ENCODE assay signal across 8 cellular contexts in the genomic region with DNA sequence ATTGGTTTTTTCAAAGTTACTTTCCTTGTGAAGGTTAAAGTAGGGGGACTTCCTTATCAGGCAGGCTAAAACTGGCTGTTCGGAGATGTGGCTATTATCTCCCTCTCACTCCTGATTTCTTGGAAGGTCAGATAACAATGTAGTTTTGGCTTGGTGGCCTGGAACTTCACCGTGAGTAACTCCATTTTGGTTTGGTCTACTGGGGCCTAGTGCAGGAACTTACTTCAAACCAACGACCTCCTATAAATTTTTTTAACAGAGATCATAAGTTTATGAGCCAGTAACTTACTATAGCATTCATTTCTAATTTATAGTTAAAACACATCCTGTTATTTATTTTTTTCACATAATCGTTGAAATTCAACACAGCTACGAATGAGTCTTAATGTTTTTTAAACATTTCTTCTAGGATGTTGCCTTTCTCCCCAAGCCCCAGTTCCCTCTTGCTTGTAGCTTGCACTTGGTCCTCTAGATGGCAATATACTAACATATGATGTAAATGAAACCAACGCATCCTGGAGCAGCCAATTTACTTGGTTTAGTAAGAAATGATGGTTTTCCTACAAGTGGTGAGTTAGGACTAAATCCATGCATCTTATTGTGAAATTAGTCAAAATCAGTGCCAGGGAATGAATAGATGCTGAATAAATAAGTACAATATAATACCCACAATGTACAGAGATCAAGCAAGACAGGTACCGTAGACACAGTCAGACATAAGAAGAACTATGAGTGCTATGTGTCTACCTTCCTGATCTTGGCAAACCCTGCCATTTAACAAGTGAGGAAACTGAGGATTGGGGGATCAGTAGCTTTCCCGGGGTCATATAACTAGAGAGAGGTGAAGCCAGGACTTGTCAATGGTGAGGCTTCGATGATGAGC. TPM values are rescaled to one million over a fixed set of nuclear protein-coding genes. Genes with fewer than 3 reads are reported as not detected.
DNase-seq lines count a peak whose midpoint lies in the region; ATAC-seq and TF ChIP-seq lines count a peak whose summit lies in the region.
"Not testable (repeated sequence)": the region's sequence is repeated elsewhere in the genome, so short reads cannot be mapped to it uniquely, and the experiment has no call there.

No MANE protein-coding gene starts in this region.

- POLR2A ChIA-PET in Caco-2 (lab: Charles Lee), result not testable (repeated sequence)

- H3K27me3 ChIP-seq in Caco-2 (replicated peaks; ENCODE audit: control insufficient read depth, insufficient read depth, low read length); adrenal gland: not testable (repeated sequence)

- H3K36me3 Mint-ChIP-seq in Caco-2 (ENCODE audit: insufficient read depth, unreplicated experiment); HFFc6 (ENCODE audit: low read depth); stimulated activated effector memory CD8-positive, alpha-beta T cell treated with anti-CD3 and anti-CD28 coated beads, Interleukin-12 subunit alpha, Interleukin-12 subunit beta, amount 100 ng/mL, for 72 hours: not testable (repeated sequence)

- not testable (repeated sequence) for H3K27ac ChIP-seq in adrenal gland

- CTCF ChIA-PET in Caco-2 (lab: Charles Lee), result not testable (repeated sequence)

- not testable (repeated sequence) for H3K4me1 Mint-ChIP-seq in Caco-2 (ENCODE audit: low read depth, unreplicated experiment); HFFc6 (ENCODE audit: low read depth); stimulated activated effector memory CD8-positive, alpha-beta T cell treated with anti-CD3 and anti-CD28 coated beads, Interleukin-12 subunit alpha, Interleukin-12 subunit beta, amount 100 ng/mL, for 72 hours

- TF ChIP-seq CTCF in Caco-2 (IDR thresholded peaks at IDR 0.05; ENCODE audit: insufficient read depth in 1 of 2, low read depth in 1 of 2, low read length in 1 of 2, severe bottlenecking in 1 of 2, unreplicated experiment in 1 of 2) (peak; percentile 46 to 49), HFFc6 (IDR thresholded peaks at IDR 0.05) (peak; percentile 81), adrenal gland (IDR thresholded peaks at IDR 0.05) (peak; percentile 43 to 68 (median 54)), foreskin fibroblast (IDR thresholded peaks at IDR 0.05; ENCODE audit: low read depth, low read length) (peak; percentile 40)

- not testable (repeated sequence) for H3K4me3 ChIP-seq in Caco-2 (ENCODE audit: low read depth, low read length); adrenal gland; foreskin fibroblast (ENCODE audit: low read depth in 1 of 2, low read length in 2 of 2)

- H3K9me3 Mint-ChIP-seq in Caco-2 (ENCODE audit: unreplicated experiment); HFFc6; stimulated activated effector memory CD8-positive, alpha-beta T cell treated with anti-CD3 and anti-CD28 coated beads, Interleukin-12 subunit alpha, Interleukin-12 subunit beta, amount 100 ng/mL, for 72 hours: not testable (repeated sequence)

- not testable (repeated sequence) for H3K4me1 ChIP-seq in Caco-2; adrenal gland (replicated peaks in 1 of 2)

- not testable (repeated sequence) for H3K27ac Mint-ChIP-seq in Caco-2 (ENCODE audit: unreplicated experiment); HFFc6; stimulated activated effector memory CD8-positive, alpha-beta T cell treated with anti-CD3 and anti-CD28 coated beads, Interleukin-12 subunit alpha, Interleukin-12 subunit beta, amount 100 ng/mL, for 72 hours

- BruUV-seq in Caco-2 (replicated peaks; lab: Mats Ljungman, UMichigan), result not testable (repeated sequence)

- not testable (repeated sequence) for TF ChIP-seq POLR2A in adrenal gland (IDR thresholded peaks at IDR 0.05)

- intact Hi-C loops in Caco-2 (cut with micrococcal nuclease; ENCODE audit: unreplicated experiment), result loop anchor here (10.0 kb wide), 1 partner anchor 148 kb away; no protein-coding TSS in a partner anchor
- intact Hi-C loops in adrenal gland (cut with DNase I), result not testable (repeated sequence)

- not testable (repeated sequence) for H3K9me3 ChIP-seq in Caco-2; adrenal gland (replicated peaks in 1 of 3)

- H3K27me3 Mint-ChIP-seq in Caco-2 (ENCODE audit: insufficient read depth, unreplicated experiment); HFFc6 (ENCODE audit: insufficient read depth): not testable (repeated sequence)

- peak; percentile 67 for ATAC-seq in stimulated activated effector memory CD8-positive, alpha-beta T cell treated with anti-CD3 and anti-CD28 coated beads, Interleukin-12 subunit alpha, Interleukin-12 subunit beta, amount 100 ng/mL, for 72 hours

- 43 to 50% (median 49%) methylated on average over 8 to 9 of the region's 9 CpGs for WGBS in adrenal gland, 4 donors

- DNase-seq in Caco-2, result peak; percentile 58 to 67
- DNase-seq in HFFc6, result peak; percentile 78
- peak; percentile 32 for DNase-seq in NCI-H226
- peak in 4 of 5 donors; percentile 6 to 67 (median 35) for DNase-seq in T-helper 1 cell
- peak; percentile 32 to 64 (median 55) for DNase-seq in adrenal gland
- peak; percentile 55 to 79 for DNase-seq in foreskin fibroblast
- peak; percentile 58 for DNase-seq in mucosa of gallbladder (ENCODE audit: low spot score)
- DNase-seq in stimulated activated effector memory CD8-positive, alpha-beta T cell treated with anti-CD3 and anti-CD28 coated beads, Interleukin-12 subunit alpha, Interleukin-12 subunit beta, amount 100 ng/mL, for 72 hours (ENCODE audit: low spot score in 2 of 2), result not testable (repeated sequence)

- H3K4me3 Mint-ChIP-seq in Caco-2 (ENCODE audit: unreplicated experiment); HFFc6; stimulated activated effector memory CD8-positive, alpha-beta T cell treated with anti-CD3 and anti-CD28 coated beads, Interleukin-12 subunit alpha, Interleukin-12 subunit beta, amount 100 ng/mL, for 72 hours: not testable (repeated sequence)

- H3K36me3 ChIP-seq in Caco-2 (ENCODE audit: control insufficient read depth, insufficient read depth, low read length); adrenal gland (replicated peaks in 1 of 2): not testable (repeated sequence)

RNA-seq across cellular contexts. Expression of gene TVP23B, which starts 35.7 kb away (rescaled TPM):
- 29.1 and 33.0 TPM in 2 replicates for total RNA-seq in Caco-2 (2022)
- total RNA-seq in HFFc6 (2021; fragmentation: NEBNext Ultra II Directional; extraction: Animal tissue kit (Norgen Biotek cat#: 25700)), result 10 to 100 TPM; 50.0 to 65.2 (median 59.6) TPM
- 10 to 100 TPM; 33.0 to 68.5 (median 47.6) TPM for total RNA-seq in adrenal gland
- polyA plus RNA-seq in adrenal gland, result 10 to 100 TPM; 16.2 to 70.9 (median 32.5) TPM
- total RNA-seq in mucosa of gallbladder, result 59.8 TPM

RNA-seq across cellular contexts. Expression of gene PRPSAP2, which starts 41.2 kb away (rescaled TPM):
- total RNA-seq in Caco-2 (2022) (45.8 and 49.0 TPM in 2 replicates), adrenal gland (10 to 100 TPM; 25.0 to 44.6 (median 31.1) TPM), mucosa of gallbladder (51.6 TPM)
- 10 to 100 TPM; 20.4 to 27.2 (median 23.1) TPM for total RNA-seq in HFFc6 (2021; fragmentation: NEBNext Ultra II Directional; extraction: Animal tissue kit (Norgen Biotek cat#: 25700))
- polyA plus RNA-seq in adrenal gland, result 10 to 100 TPM; 13.9 to 50.0 (median 22.5) TPM
